In the genomic region with DNA sequence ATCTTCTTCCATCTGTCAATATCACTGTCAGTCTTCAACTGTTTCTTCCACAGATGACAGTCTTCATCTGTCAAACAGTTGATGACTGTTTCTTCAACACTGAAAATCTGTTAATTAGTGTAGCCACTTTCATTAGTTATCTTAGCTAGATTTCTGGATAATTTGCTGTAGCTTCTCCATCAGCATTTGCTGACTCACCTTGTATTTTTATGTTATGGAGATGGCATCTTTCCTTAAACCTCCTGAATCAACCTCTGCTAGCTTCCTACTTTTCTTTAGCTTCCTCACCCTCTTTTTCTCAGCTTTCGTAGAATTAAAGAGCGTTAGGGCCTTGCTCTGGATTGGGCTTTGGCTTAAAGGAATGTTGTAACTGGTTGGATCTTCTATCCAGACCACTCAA, we compare ENCODE assay signal across 1 cellular context.
TF ChIP-seq lines count a peak whose summit lies in the region.

No MANE protein-coding gene starts in this region.

TF ChIP-seq in K562, 482 proteins besides CTCF, POLR2A, EP300 and RAD21 (continued from another document):
- TF ChIP-seq, protein P1, sequence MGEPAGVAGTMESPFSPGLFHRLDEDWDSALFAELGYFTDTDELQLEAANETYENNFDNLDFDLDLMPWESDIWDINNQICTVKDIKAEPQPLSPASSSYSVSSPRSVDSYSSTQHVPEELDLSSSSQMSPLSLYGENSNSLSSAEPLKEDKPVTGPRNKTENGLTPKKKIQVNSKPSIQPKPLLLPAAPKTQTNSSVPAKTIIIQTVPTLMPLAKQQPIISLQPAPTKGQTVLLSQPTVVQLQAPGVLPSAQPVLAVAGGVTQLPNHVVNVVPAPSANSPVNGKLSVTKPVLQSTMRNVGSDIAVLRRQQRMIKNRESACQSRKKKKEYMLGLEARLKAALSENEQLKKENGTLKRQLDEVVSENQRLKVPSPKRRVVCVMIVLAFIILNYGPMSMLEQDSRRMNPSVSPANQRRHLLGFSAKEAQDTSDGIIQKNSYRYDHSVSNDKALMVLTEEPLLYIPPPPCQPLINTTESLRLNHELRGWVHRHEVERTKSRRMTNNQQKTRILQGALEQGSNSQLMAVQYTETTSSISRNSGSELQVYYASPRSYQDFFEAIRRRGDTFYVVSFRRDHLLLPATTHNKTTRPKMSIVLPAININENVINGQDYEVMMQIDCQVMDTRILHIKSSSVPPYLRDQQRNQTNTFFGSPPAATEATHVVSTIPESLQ (CRISPR knock-in tag; IDR thresholded peaks at IDR 0.05) = no peak
- TF ChIP-seq TAL1 (IDR thresholded peaks at IDR 0.05) (no peak), ZNF830 (CRISPR knock-in tag; IDR thresholded peaks at IDR 0.05) (no peak), MEIS2 (IDR thresholded peaks at IDR 0.05; ENCODE audit: partially characterized antibody) (peak; percentile 49), NFXL1 (CRISPR knock-in tag; IDR thresholded peaks at IDR 0.05) (no peak), MAFF (IDR thresholded peaks at IDR 0.05; ENCODE audit: low read length) (peak; percentile 53; the same call in 1 of the 2 replicates), KLF10 (CRISPR knock-in tag; IDR thresholded peaks at IDR 0.05) (no peak)
